10 cellular contexts compared by ENCODE assay signal in the genomic region with DNA sequence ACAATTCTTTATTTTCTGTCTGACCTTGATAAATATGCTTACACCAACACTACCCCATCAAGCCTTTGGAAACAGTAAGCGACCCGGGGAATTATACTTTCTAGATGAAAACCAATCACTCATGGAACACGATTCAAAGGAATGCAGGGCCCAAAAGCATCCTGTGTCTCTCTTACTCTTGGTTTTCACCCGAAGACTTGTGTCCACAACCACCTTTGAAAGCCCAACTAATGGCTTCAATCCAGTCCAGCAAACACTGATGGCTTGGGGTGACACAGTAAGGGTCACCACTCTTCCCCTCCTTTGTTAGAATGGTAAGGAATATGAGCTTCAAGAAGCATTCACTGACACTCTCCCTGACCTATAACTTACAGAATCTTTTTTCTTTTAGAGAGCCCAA. TPM values are rescaled to one million over a fixed set of nuclear protein-coding genes. Genes with fewer than 3 reads are reported as not detected.
DNase-seq lines count a peak whose midpoint lies in the region; ATAC-seq, FAIRE-seq and TF ChIP-seq lines count a peak whose summit lies in the region.
"Had no signal": no experiment of that assay in that cellular context is flagged by ENCODE, and none has a peak within 500 bp of the region (broad histone marks: within the 10 kb centered on the region; RNA-seq: fewer than 3 reads in every experiment).

No MANE protein-coding gene starts in this region.

- H3K27me3 ChIP-seq in PC-3 (ENCODE audit: low read length) = no peaks in the 10 kb centered on the region
- no peaks in the 10 kb centered on the region for H3K27me3 ChIP-seq in psoas muscle (ENCODE audit: insufficient read depth in 3 of 3, low read length in 2 of 3)

- no peaks in the 10 kb centered on the region for H3F3A ChIP-seq in PC-3 (ENCODE audit: low read length, unreplicated experiment)

- H3K9me3 ChIP-seq in PC-3 (ENCODE audit: low read length) = no peaks in the 10 kb centered on the region
- no peaks in the 10 kb centered on the region for H3K9me3 ChIP-seq in psoas muscle

- peak overlapping the region; percentile 87 for H3K4me3 ChIP-seq in PC-3 (ENCODE audit: low read length)
- H3K4me3 ChIP-seq in epithelial cell of esophagus (ENCODE audit: low read length) = peak overlapping the region; percentile 81
- H3K4me3 ChIP-seq in psoas muscle = peak overlapping the region; percentile 90

- no peaks in the 10 kb centered on the region for H3K9me2 ChIP-seq in PC-3 (replicated peaks; ENCODE audit: low read length)

- H3K27ac ChIP-seq in PC-3 (ENCODE audit: low read length) (peak overlapping the region; percentile 98), psoas muscle (peak overlapping the region; percentile 98)

- no peak for TF ChIP-seq CTCF in PC-3 (conservative IDR thresholded peaks at IDR 0.05; ENCODE audit: low read depth, low read length)
- TF ChIP-seq CTCF in epithelial cell of esophagus (IDR thresholded peaks at IDR 0.05; ENCODE audit: insufficient read depth, low read depth, low read length, missing control alignments) = no peak
- no peak for TF ChIP-seq CTCF in psoas muscle (IDR thresholded peaks at IDR 0.05)

- CTCF ChIA-PET in PC-3 (lab: Charles Lee) = interaction anchor here (0.6 to 1.1 kb wide), 2 partner anchors 62 to 197 kb away, joined by 4 read pairs; no protein-coding TSS in a partner anchor

- peaks cover 71% of the 10 kb centered on the region for H3K79me2 ChIP-seq in PC-3 (ENCODE audit: low read length)

- no peaks in the 10 kb centered on the region for H4K20me1 ChIP-seq in PC-3 (ENCODE audit: low read length)

- intact Hi-C loops in PC-3 (cut with micrococcal nuclease) = no loop called here
- intact Hi-C loops in psoas muscle (cut with DNase I) = loop anchor here (5.0 kb wide), 2 partner anchors 81 to 86 kb away; no protein-coding TSS in a partner anchor

- H3K4me1 ChIP-seq in PC-3 (ENCODE audit: insufficient read depth, low read length) (peaks cover 69% of the 10 kb centered on the region), psoas muscle (peaks cover 24% of the 10 kb centered on the region)

- H3K9ac ChIP-seq in PC-3 (ENCODE audit: low read length) = peak overlapping the region; percentile 98

- POLR2A ChIA-PET in PC-3 (lab: Charles Lee; ENCODE audit: unreplicated experiment) = interaction anchor here (0.7 kb wide), 1 partner anchor 315 kb away, joined by 7 read pairs; no protein-coding TSS in a partner anchor

- BruUV-seq in PC-3 (replicated peaks; lab: Mats Ljungman, UMichigan) = no TSS peak

- peak overlapping the region; percentile 96 for H3K4me2 ChIP-seq in PC-3 (ENCODE audit: low read length)

- H3K36me3 ChIP-seq in PC-3 (ENCODE audit: low read depth, low read length) (peaks cover 5% of the 10 kb centered on the region; the same call in 1 of the 2 replicates), psoas muscle (ENCODE audit: insufficient read depth in 1 of 2, low read depth in 1 of 2) (peaks cover 0 to 30% of the 10 kb centered on the region in 2 donors)

- no peak for ATAC-seq in PC-3
- no peak for ATAC-seq in psoas muscle
- ATAC-seq in HG02852 (IDR thresholded peaks at IDR 0.05; ENCODE audit: unreplicated experiment) = no peak

- no peak for TF ChIP-seq POLR2A in GM12892 (IDR thresholded peaks at IDR 0.05; ENCODE audit: low read depth, low read length)

- DNase-seq in GM12892 (ENCODE audit: insufficient read length) = no peak
- DNase-seq in PC-3 = no peak
- DNase-seq in epithelial cell of esophagus (ENCODE audit: low read depth) = no peak
- no peak for DNase-seq in psoas muscle
- no peak for DNase-seq in NCI-H748 (lab: John Stamatoyannopoulos, UW; ENCODE audit: unreplicated experiment)
- DNase-seq in amygdala (lab: John Stamatoyannopoulos, UW) = no peak
- DNase-seq in CD1c-positive myeloid dendritic cell (ENCODE audit: extremely low spot score) = no peak
- DNase-seq: activated CD8-positive, alpha-beta memory T cell treated with anti-CD3 and anti-CD28 coated beads, Interleukin-2, amount 50 U/mL, for 4 hours; NCI-H1092 treated with DMSO at 0.1 percent for 48 hours had no signal

- no peak overlapping the region for H2AFZ ChIP-seq in PC-3 (ENCODE audit: low read length)

- peak; percentile 24 for FAIRE-seq in GM12892 (lab: Jason Lieb, UNC)

- WGBS in psoas muscle, 3 donors = 57 to 65% (median 60%) methylated on average over 4 of the region's 4 CpGs

RNA-seq across cellular contexts. Expression of gene CBR4, which starts 1.6 kb away (rescaled TPM):
- 24.5 TPM for polyA plus RNA-seq in GM12892 (2012; ENCODE audit: missing spikeins)
- 7.4 and 12.6 TPM in 2 replicates for total RNA-seq in PC-3 (2014; rRNA removed)
- total RNA-seq in psoas muscle = 10 to 100 TPM; 10.4 to 18.5 (median 14.9) TPM
- polyA plus RNA-seq in psoas muscle = 10 to 100 TPM in 1 of 3 donors, 1 to 10 TPM in 2; 5.2 to 16.3 (median 8.4) TPM
